ENCODE assay signal across 2 cellular contexts in genomic region chr22:41217553-41218157, GRCh38.
TF ChIP-seq lines count a peak whose summit lies in the region.

No MANE protein-coding gene starts in this region.

TF ChIP-seq in HCT116, 20 proteins besides CTCF, POLR2A, EP300 and RAD21:
- TF ChIP-seq CEBPB (IDR thresholded peaks at IDR 0.05; ENCODE audit: low read depth) (0 out of 2 replicates have a peak, but pooled peaks have one; percentile 36), MAX (IDR thresholded peaks at IDR 0.05) (no peak), SRF (IDR thresholded peaks at IDR 0.05; ENCODE audit: low read depth) (no peak), CBX3 (IDR thresholded peaks at IDR 0.05; ENCODE audit: low read depth) (no peak)

TF ChIP-seq in K562, 482 proteins besides CTCF, POLR2A, EP300 and RAD21 (continues in another document):
- TF ChIP-seq RBFOX2 (IDR thresholded peaks at IDR 0.05; ENCODE audit: low read depth, low read length), result peak; percentile 60
- TF ChIP-seq MGA (IDR thresholded peaks at IDR 0.05), result peak; percentile 18; the same call in 1 of the 2 replicates
- TF ChIP-seq SMARCA4 (IDR thresholded peaks at IDR 0.05), result peak; percentile 27; the same call in 1 of the 2 replicates
- TF ChIP-seq EWSR1 (IDR thresholded peaks at IDR 0.05; ENCODE audit: borderline replicate concordance, low read depth, partially characterized antibody), result no peak
- TF ChIP-seq JUND (IDR thresholded peaks at IDR 0.05; ENCODE audit: borderline replicate concordance, low read depth, low read length), result peak; percentile 56; the same call in 1 of the 2 replicates
- no peak for TF ChIP-seq JUND (tag; IDR thresholded peaks at IDR 0.05; ENCODE audit: borderline replicate concordance, low read depth, low read length)
- TF ChIP-seq ETV1 (tag; conservative IDR thresholded peaks at IDR 0.05; ENCODE audit: low read depth), result 0 out of 2 replicates have a peak, but pooled peaks have one; percentile 21
- 0 out of 4 replicates have a peak, but pooled peaks of 1 of the 2 experiments have one; percentile 33 for TF ChIP-seq ZNF318 (IDR thresholded peaks at IDR 0.05; ENCODE audit: borderline replicate concordance in 1 of 2, low read depth in 1 of 2)
- TF ChIP-seq PKNOX1 (IDR thresholded peaks at IDR 0.05), result 0 out of 2 replicates have a peak, but pooled peaks have one; percentile 26
- TF ChIP-seq MCM3 (IDR thresholded peaks at IDR 0.05), result no peak
- TF ChIP-seq TEAD1 (CRISPR knock-in tag; IDR thresholded peaks at IDR 0.05), result no peak
- TF ChIP-seq L3MBTL2 (IDR thresholded peaks at IDR 0.05), result 0 out of 2 replicates have a peak, but pooled peaks have one; percentile 11
- TF ChIP-seq ATF3 (IDR thresholded peaks at IDR 0.05), result peak; percentile 94
- TF ChIP-seq ATF3 (CRISPR knock-in tag; conservative IDR thresholded peaks at IDR 0.05), result no peak
- TF ChIP-seq BACH1 (tag; IDR thresholded peaks at IDR 0.05), result 0 out of 2 replicates have a peak, but pooled peaks have one; percentile 31
- peak; percentile 67; the same call in 1 of the 2 replicates for TF ChIP-seq SPI1 (IDR thresholded peaks at IDR 0.05; ENCODE audit: borderline replicate concordance, low read depth, low read length)
- peak; percentile 93 for TF ChIP-seq CEBPG (CRISPR knock-in tag; IDR thresholded peaks at IDR 0.05)
- peak; percentile 84 to 97 for TF ChIP-seq CEBPG (tag; conservative IDR thresholded peaks at IDR 0.05 in 1 of 2, IDR thresholded peaks at IDR 0.05 in 1 of 2)
- TF ChIP-seq FOXK2 (conservative IDR thresholded peaks at IDR 0.05 in 1 of 2, IDR thresholded peaks at IDR 0.05 in 1 of 2; ENCODE audit: low read depth in 2 of 2), result no peak
- TF ChIP-seq EP400 (IDR thresholded peaks at IDR 0.05), result 0 out of 2 replicates have a peak, but pooled peaks have one; percentile 30
- no peak for TF ChIP-seq EZH2 (IDR thresholded peaks at IDR 0.05; ENCODE audit: borderline replicate concordance, low read depth, low read length)
- TF ChIP-seq MAZ (CRISPR knock-in tag; conservative IDR thresholded peaks at IDR 0.05 in 1 of 2, IDR thresholded peaks at IDR 0.05 in 1 of 2), result peak in 1 of 2 experiments; percentile 19; a peak in 1 of 4 replicates
- no peak for TF ChIP-seq BRD4 (IDR thresholded peaks at IDR 0.05)
- TF ChIP-seq IRF9 (tag; IDR thresholded peaks at IDR 0.05), result peak; percentile 69
- TF ChIP-seq CHAMP1 (IDR thresholded peaks at IDR 0.05), result no peak
- peak; percentile 40; the same call in 1 of the 2 replicates for TF ChIP-seq ZSCAN32 (CRISPR knock-in tag; IDR thresholded peaks at IDR 0.05)
